Comparison of ENCODE assay signal across 20 cellular contexts in genomic region chr1:237838320-237838719, GRCh38. TPM values are rescaled to one million over a fixed set of nuclear protein-coding genes. Genes with fewer than 3 reads are reported as not detected.
A peak's percentile ranks its signal among the peaks of the same experiment; 100 is the strongest.
DNase-seq lines count a peak whose midpoint lies in the region; ATAC-seq and TF ChIP-seq lines count a peak whose summit lies in the region.
"Had no signal": no experiment of that assay in that cellular context is flagged by ENCODE, and none has a peak within 500 bp of the region (broad histone marks: within the 10 kb centered on the region; RNA-seq: fewer than 3 reads in every experiment).

No MANE protein-coding gene starts in this region.

- H3K27ac Mint-ChIP-seq in activated CD8-positive, alpha-beta T cell treated with anti-CD3 and anti-CD28 coated beads, Interleukin-2, amount 10 ng/mL, durations not matched to agents 7 days and 5 days = no peak overlapping the region
- H3K27ac Mint-ChIP-seq: CD4-positive, alpha-beta memory T cell; GM23338; HFFc6 had no signal

- no peak overlapping the region for H3K9ac ChIP-seq in neuronal stem cell (ENCODE audit: low read depth, low read length, poor library complexity)

- intact Hi-C loops in heart left ventricle (cut with DNase I) (no loop called here), left cardiac atrium (cut with DNase I) (no loop called here)

- no peak overlapping the region for H3K14ac ChIP-seq in neuronal stem cell (ENCODE audit: low read length)

- peak overlapping the region; percentile 64 for H3K18ac ChIP-seq in neuronal stem cell (ENCODE audit: low read length)

- no peak overlapping the region for H2BK12ac ChIP-seq in neuronal stem cell (ENCODE audit: low read length)

- H3K4ac ChIP-seq in neuronal stem cell (ENCODE audit: low read length) = no peak overlapping the region

- H2AK5ac ChIP-seq in neuronal stem cell (ENCODE audit: low read depth, low read length) = no peak overlapping the region

- no peaks in the 10 kb centered on the region for H3K27me3 Mint-ChIP-seq in activated CD8-positive, alpha-beta T cell treated with anti-CD3 and anti-CD28 coated beads, Interleukin-2, amount 10 ng/mL, durations not matched to agents 7 days and 5 days (ENCODE audit: low read depth)

- H3K27ac ChIP-seq in heart left ventricle (no peak overlapping the region), right atrium auricular region (no peak overlapping the region), neuronal stem cell (replicated peaks; ENCODE audit: low read length) (no peak overlapping the region)

- TF ChIP-seq CTCF in heart left ventricle (IDR thresholded peaks at IDR 0.05) (no peak), right atrium auricular region (IDR thresholded peaks at IDR 0.05) (no peak)

- peak; percentile 33 to 55 (median 40) for ATAC-seq in heart left ventricle
- ATAC-seq in left cardiac atrium = peak; percentile 23 to 26
- ATAC-seq in activated CD8-positive, alpha-beta T cell treated with anti-CD3 and anti-CD28 coated beads, Interleukin-2, amount 10 ng/mL, durations not matched to agents 7 days and 5 days = no peak
- ATAC-seq: GM23338 had no signal

- 43 to 70% (median 55%) methylated on average over 3 of the region's 3 CpGs for WGBS in heart left ventricle, 4 donors
- no CpG with 5 or more reads among the region's 3 CpGs for WGBS in neuronal stem cell (ENCODE audit: extremely low coverage in 2 of 2, insufficient read length in 2 of 2, insufficient replicate concordance in 1 of 2), 2 donors

- no peak overlapping the region for H4K8ac ChIP-seq in neuronal stem cell (ENCODE audit: low read depth, low read length)

- no peaks in the 10 kb centered on the region for H3K9me3 Mint-ChIP-seq in activated CD8-positive, alpha-beta T cell treated with anti-CD3 and anti-CD28 coated beads, Interleukin-2, amount 10 ng/mL, durations not matched to agents 7 days and 5 days (ENCODE audit: insufficient read depth)

- H3K27me3 ChIP-seq in heart left ventricle (no peaks in the 10 kb centered on the region), right atrium auricular region (no peaks in the 10 kb centered on the region), neuronal stem cell (ENCODE audit: control insufficient read depth in 3 of 3, insufficient read depth in 3 of 3, low read depth in 1 of 3, low read length in 3 of 3) (no peaks in the 10 kb centered on the region)

- POLR2A ChIA-PET in activated CD8-positive, alpha-beta T cell treated with anti-CD3 and anti-CD28 coated beads, Interleukin-2, amount 10 ng/mL, durations not matched to agents 7 days and 5 days (lab: Charles Lee) = no interaction called here

- H3K36me3 ChIP-seq in heart left ventricle (peaks cover 0 to 22% (median 0%) of the 10 kb centered on the region in 9 donors), right atrium auricular region (peaks cover 6% of the 10 kb centered on the region), neuronal stem cell (replicated peaks in 1 of 2; ENCODE audit: control insufficient read depth in 2 of 2, insufficient read depth in 2 of 2, low read length in 2 of 2) (no peaks in the 10 kb centered on the region)
- H3K36me3 ChIP-seq: HAP-1 had no signal

- DNase-seq in heart left ventricle (no peak), right atrium auricular region (ENCODE audit: low spot score) (no peak), left cardiac atrium (no peak), neuronal stem cell (ENCODE audit: low spot score) (no peak), NCI-H510A treated with DMSO at 0.1 percent for 48 hours (lab: John Stamatoyannopoulos, UW) (no peak)
- no peak for DNase-seq in activated CD8-positive, alpha-beta T cell treated with anti-CD3 and anti-CD28 coated beads, Interleukin-2, amount 10 ng/mL, durations not matched to agents 7 days and 5 days
- DNase-seq: C1 segment of cervical spinal cord; Calu3; CD4-positive, alpha-beta memory T cell; COR-L47; DMS53; DMS79 treated with DMSO at 0.1 percent for 48 hours; GF-D8; HFFc6 had no signal

- CTCF ChIA-PET in activated CD8-positive, alpha-beta T cell treated with anti-CD3 and anti-CD28 coated beads, Interleukin-2, amount 10 ng/mL, durations not matched to agents 7 days and 5 days (lab: Charles Lee) = no interaction called here

- H2BK5ac ChIP-seq in neuronal stem cell (ENCODE audit: low read length) = no peak overlapping the region

- no peaks in the 10 kb centered on the region for H3K4me1 Mint-ChIP-seq in activated CD8-positive, alpha-beta T cell treated with anti-CD3 and anti-CD28 coated beads, Interleukin-2, amount 10 ng/mL, durations not matched to agents 7 days and 5 days (ENCODE audit: low read depth)
- H3K4me1 Mint-ChIP-seq: CD4-positive, alpha-beta memory T cell had no signal

- no peaks in the 10 kb centered on the region for H3K79me1 ChIP-seq in neuronal stem cell (ENCODE audit: low read depth, low read length)

- no peak overlapping the region for H4K91ac ChIP-seq in neuronal stem cell (ENCODE audit: low read depth, low read length, poor library complexity)

- H2BK120ac ChIP-seq in neuronal stem cell (ENCODE audit: low read depth, low read length) = no peak overlapping the region

- no peak overlapping the region for H3K4me3 Mint-ChIP-seq in activated CD8-positive, alpha-beta T cell treated with anti-CD3 and anti-CD28 coated beads, Interleukin-2, amount 10 ng/mL, durations not matched to agents 7 days and 5 days
- H3K4me3 Mint-ChIP-seq: CD4-positive, alpha-beta memory T cell; GM23338; HFFc6 had no signal

- no peak overlapping the region for H2AFZ ChIP-seq in neuronal stem cell (ENCODE audit: low read length)
- H2AFZ ChIP-seq: GM23338 had no signal

- H3K4me3 ChIP-seq in heart left ventricle = no peak overlapping the region
- H3K4me3 ChIP-seq in right atrium auricular region = no peak overlapping the region
- no peak overlapping the region for H3K4me3 ChIP-seq in neuronal stem cell (ENCODE audit: low read length in 2 of 2)
- H3K4me3 ChIP-seq: GM23338, HAP-1 had no signal

- peaks cover 0 to 3% (median 0%) of the 10 kb centered on the region in 12 donors for H3K9me3 ChIP-seq in heart left ventricle
- H3K9me3 ChIP-seq in right atrium auricular region = peaks cover 0 to 5% of the 10 kb centered on the region in 2 donors
- no peaks in the 10 kb centered on the region for H3K9me3 ChIP-seq in neuronal stem cell (replicated peaks in 1 of 2; ENCODE audit: control insufficient read depth in 2 of 2, insufficient read depth in 1 of 2, low read depth in 1 of 2, low read length in 2 of 2)
- H3K9me3 ChIP-seq: HAP-1 had no signal

- no peak for TF ChIP-seq POLR2A in heart left ventricle (IDR thresholded peaks at IDR 0.05)

- H3K4me2 ChIP-seq in neuronal stem cell (ENCODE audit: insufficient read depth, low read length, poor library complexity, severe bottlenecking) = no peak overlapping the region
- H3K4me2 ChIP-seq: GM23338 had no signal

- no peaks in the 10 kb centered on the region for H3K36me3 Mint-ChIP-seq in activated CD8-positive, alpha-beta T cell treated with anti-CD3 and anti-CD28 coated beads, Interleukin-2, amount 10 ng/mL, durations not matched to agents 7 days and 5 days (ENCODE audit: low read depth)
- H3K36me3 Mint-ChIP-seq: CD4-positive, alpha-beta memory T cell had no signal

- H3K4me1 ChIP-seq in heart left ventricle (peaks cover 0 to 6% (median 0%) of the 10 kb centered on the region in 12 donors), right atrium auricular region (no peaks in the 10 kb centered on the region), neuronal stem cell (ENCODE audit: control insufficient read depth in 2 of 2, insufficient read depth in 1 of 2, low read depth in 1 of 2, low read length in 2 of 2) (no peaks in the 10 kb centered on the region)

- no peak overlapping the region for H3K23ac ChIP-seq in neuronal stem cell (ENCODE audit: low read depth, low read length, poor library complexity)

- H2BK15ac ChIP-seq in neuronal stem cell (ENCODE audit: low read length) = no peak overlapping the region

RNA-seq across cellular contexts. Expression of gene ZP4, which starts 52.4 kb away (rescaled TPM):
- total RNA-seq in heart left ventricle (not detected), right atrium auricular region (not detected), left cardiac atrium (not detected)
- not detected for polyA plus RNA-seq in heart left ventricle
- 0.06 TPM for polyA plus RNA-seq in neuronal stem cell (2013, experiment 1 of 2)
- 0.01 TPM for polyA plus RNA-seq in neuronal stem cell (2013, experiment 2 of 2)
- not detected for total RNA-seq in activated CD8-positive, alpha-beta T cell treated with anti-CD3 and anti-CD28 coated beads, Interleukin-2, amount 10 ng/mL, durations not matched to agents 7 days and 5 days
- total RNA-seq: A172; A673; Calu3; CD4-positive, alpha-beta memory T cell; G401; GM23338; HFFc6 had no signal
- polyA plus RNA-seq: BJ; CD4-positive, alpha-beta memory T cell; GM23338 had no signal
